In the genomic region with DNA sequence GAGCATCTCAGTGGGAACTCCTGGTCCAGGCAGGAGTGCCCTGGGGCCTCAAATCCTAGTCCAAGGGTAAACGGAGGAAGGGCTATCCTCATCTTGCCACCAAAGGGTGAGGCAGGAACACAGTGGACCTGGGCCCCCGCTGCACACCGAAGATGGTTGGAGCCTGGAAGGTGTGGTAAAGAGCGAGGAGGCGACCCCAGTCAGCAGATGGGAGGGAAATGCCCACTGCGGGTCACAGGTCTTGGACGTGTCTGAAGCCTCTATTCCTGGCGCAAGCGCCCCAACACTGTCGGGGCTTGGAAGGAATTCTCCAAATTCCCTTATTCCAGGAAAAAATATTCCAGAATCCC, we compare ENCODE assay signal across 9 cellular contexts. TPM values are rescaled to one million over a fixed set of nuclear protein-coding genes. Genes with fewer than 3 reads are reported as not detected.
DNase-seq lines count a peak whose midpoint lies in the region; ATAC-seq and TF ChIP-seq lines count a peak whose summit lies in the region.
"Had no signal": no experiment of that assay in that cellular context is flagged by ENCODE, and none has a peak within 500 bp of the region (broad histone marks: within the 10 kb centered on the region; RNA-seq: fewer than 3 reads in every experiment).

No MANE protein-coding gene starts in this region.

- no peak overlapping the region for H2BK12ac ChIP-seq in mesenchymal stem cell (ENCODE audit: low read length in 2 of 2)

- H3K14ac ChIP-seq in mesenchymal stem cell (ENCODE audit: low read length in 2 of 2) = no peak overlapping the region

- TF ChIP-seq CTCF in cardiac fibroblast (IDR thresholded peaks at IDR 0.05; ENCODE audit: low read depth, low read length) (no peak), upper lobe of right lung (IDR thresholded peaks at IDR 0.05) (no peak)

- H3K9me3 ChIP-seq in mesenchymal stem cell (ENCODE audit: control insufficient read depth, low read length) = no peaks in the 10 kb centered on the region
- H3K9me3 ChIP-seq in upper lobe of right lung = no peaks in the 10 kb centered on the region

- no peak for DNase-seq in activated T-cell treated with anti-CD3 and anti-CD28 coated beads, Interleukin-2, amount 50 U/mL, for 72 hours
- DNase-seq in activated T-cell treated with anti-CD3 and anti-CD28 coated beads for 4 hours = no peak
- no peak for DNase-seq in cardiac fibroblast (ENCODE audit: low read depth in 2 of 2)
- no peak for DNase-seq in mesenchymal stem cell
- no peak for DNase-seq in upper lobe of right lung
- DNase-seq in activated gamma-delta T cell treated with Interleukin-2 at 50 U/mL for 16 hours = no peak
- DNase-seq in ecto neural progenitor cell (ENCODE audit: low spot score) = no peak
- DNase-seq: DMS79 had no signal

- H3K27ac Mint-ChIP-seq in activated T-cell treated with anti-CD3 and anti-CD28 coated beads, Interleukin-2, amount 50 U/mL, for 72 hours = no peak overlapping the region

- H2AFZ ChIP-seq in mesenchymal stem cell (ENCODE audit: low read depth, low read length) = no peak overlapping the region

- peak overlapping the region; percentile 52 for H4K91ac ChIP-seq in mesenchymal stem cell (ENCODE audit: low read length)

- peak overlapping the region in 1 of 2 experiments; percentile 70 for H3K18ac ChIP-seq in mesenchymal stem cell (ENCODE audit: low read depth in 1 of 2, low read length in 2 of 2)

- H3K27me3 ChIP-seq in mesenchymal stem cell (ENCODE audit: control insufficient read depth in 1 of 2, insufficient read depth in 1 of 2, low read length in 2 of 2) = peaks cover 0 to 7% of the 10 kb centered on the region in 2 experiments
- H3K27me3 ChIP-seq in upper lobe of right lung = no peaks in the 10 kb centered on the region

- no peak overlapping the region for H3K23ac ChIP-seq in mesenchymal stem cell (ENCODE audit: low read length in 2 of 2)

- no peaks in the 10 kb centered on the region for H3K9me3 Mint-ChIP-seq in activated T-cell treated with anti-CD3 and anti-CD28 coated beads, Interleukin-2, amount 50 U/mL, for 72 hours

- no peak overlapping the region for H2BK5ac ChIP-seq in mesenchymal stem cell (ENCODE audit: low read depth, low read length, poor library complexity, severe bottlenecking)

- H3K4me1 ChIP-seq in mesenchymal stem cell (ENCODE audit: control insufficient read depth, insufficient read depth, low read depth, low read length) (peaks cover 27% of the 10 kb centered on the region), upper lobe of right lung (peaks cover 19% of the 10 kb centered on the region)

- H2BK120ac ChIP-seq in mesenchymal stem cell (ENCODE audit: low read depth, low read length) = no peak overlapping the region

- H3K4me3 ChIP-seq in cardiac fibroblast (replicated peaks in 1 of 2; ENCODE audit: low read depth in 2 of 2, low read length in 2 of 2) (peak overlapping the region; percentile 53 to 59), mesenchymal stem cell (ENCODE audit: insufficient read depth in 1 of 2, low read depth in 1 of 2, low read length in 2 of 2) (peak overlapping the region; percentile 78 to 83), upper lobe of right lung (peak overlapping the region; percentile 53)

- H2AK5ac ChIP-seq in mesenchymal stem cell (ENCODE audit: low read length, severe bottlenecking) = peak overlapping the region; percentile 36

- 39% methylated on average over 10 of the region's 10 CpGs for WGBS in mesenchymal stem cell

- H3K27ac ChIP-seq in mesenchymal stem cell (ENCODE audit: low read length, poor library complexity, severe bottlenecking) (no peak overlapping the region), upper lobe of right lung (peak overlapping the region; percentile 47)

- no peaks in the 10 kb centered on the region for H3K4me1 Mint-ChIP-seq in activated T-cell treated with anti-CD3 and anti-CD28 coated beads, Interleukin-2, amount 50 U/mL, for 72 hours (ENCODE audit: low read depth)

- peaks cover 0 to 4% of the 10 kb centered on the region in 2 experiments for H3K36me3 ChIP-seq in mesenchymal stem cell (ENCODE audit: control insufficient read depth in 1 of 2, insufficient read depth in 2 of 2, low read depth in 1 of 2, low read length in 2 of 2)
- no peaks in the 10 kb centered on the region for H3K36me3 ChIP-seq in upper lobe of right lung

- H4K8ac ChIP-seq in mesenchymal stem cell (ENCODE audit: low read length) = peak overlapping the region; percentile 0

- H3K4me2 ChIP-seq in mesenchymal stem cell (ENCODE audit: low read length, poor library complexity, severe bottlenecking) = peak overlapping the region; percentile 86

- ATAC-seq in activated T-cell treated with anti-CD3 and anti-CD28 coated beads, Interleukin-2, amount 50 U/mL, for 72 hours (replicated peaks in 1 of 2) = no peak
- ATAC-seq in upper lobe of right lung (no peak), HG02970 (IDR thresholded peaks at IDR 0.05; ENCODE audit: low FRiP score, unreplicated experiment) (no peak)

- peaks cover 14% of the 10 kb centered on the region for H3K79me1 ChIP-seq in mesenchymal stem cell (replicated peaks; ENCODE audit: low read length, poor library complexity, severe bottlenecking)

- H3K27me3 Mint-ChIP-seq in activated T-cell treated with anti-CD3 and anti-CD28 coated beads, Interleukin-2, amount 50 U/mL, for 72 hours (ENCODE audit: low read depth) = peaks cover 22% of the 10 kb centered on the region

- H3K4ac ChIP-seq in mesenchymal stem cell (ENCODE audit: low read depth in 1 of 2, low read length in 2 of 2) = no peak overlapping the region

- intact Hi-C loops in upper lobe of right lung (cut with DNase I) = no loop called here

- no peaks in the 10 kb centered on the region for H3K36me3 Mint-ChIP-seq in activated T-cell treated with anti-CD3 and anti-CD28 coated beads, Interleukin-2, amount 50 U/mL, for 72 hours (ENCODE audit: insufficient read depth in 2 of 2)

- H2BK15ac ChIP-seq in mesenchymal stem cell (ENCODE audit: low read depth, poor library complexity, severe bottlenecking) = no peak overlapping the region

- H3K4me3 Mint-ChIP-seq in activated T-cell treated with anti-CD3 and anti-CD28 coated beads, Interleukin-2, amount 50 U/mL, for 72 hours = peak overlapping the region; percentile 77 to 82

- peak overlapping the region; percentile 80 for H3K9ac ChIP-seq in mesenchymal stem cell (ENCODE audit: low read length)

RNA-seq across cellular contexts. Expression of gene SYNC, which starts 38.5 kb away (rescaled TPM):
- not detected for total RNA-seq in activated T-cell treated with anti-CD3 and anti-CD28 coated beads, Interleukin-2, amount 50 U/mL, for 72 hours
- 25.2 TPM for polyA plus RNA-seq in mesenchymal stem cell (2013, experiment 1 of 2)
- 25.1 TPM for polyA plus RNA-seq in mesenchymal stem cell (2013, experiment 2 of 2)
- total RNA-seq in upper lobe of right lung = 16.9 TPM

Comparison
In these comparisons a context has a peak if more than half of its experiments do, and no peak if none do; other contexts are left out.
1. RNA of gene SYNC, which starts 38.5 kb away (total RNA-seq): 16.9 TPM in upper lobe of right lung (single experiment); not detected in activated T-cell treated with anti-CD3 and anti-CD28 coated beads, Interleukin-2, amount 50 U/mL, for 72 hours; every median in the first group is over 10 times any median in the second.
2. Peak in every context shown above with its lines, with median percentiles within 50 percentile points of each other: H3K4me3 ChIP-seq.